ENCODE assay signal across 16 cellular contexts in the genomic region with DNA sequence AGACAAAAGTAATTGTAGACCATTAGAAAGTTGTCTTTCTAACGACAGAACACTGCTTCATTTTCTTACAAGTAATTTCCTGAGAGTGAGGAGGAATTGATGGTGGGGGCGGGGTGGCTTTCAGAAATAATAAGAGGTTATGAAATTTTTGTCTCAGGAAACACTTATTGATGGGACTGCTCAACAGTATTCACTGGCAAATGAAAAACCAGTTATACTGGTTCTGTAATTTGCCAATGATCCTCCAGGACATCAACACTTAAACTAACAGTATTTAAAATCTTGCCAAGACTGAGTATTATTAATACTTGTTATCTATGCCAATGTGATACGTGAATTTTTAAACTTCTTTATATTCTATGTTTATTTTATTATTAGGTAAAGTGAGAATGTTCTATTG. TPM values are rescaled to one million over a fixed set of nuclear protein-coding genes. Genes with fewer than 3 reads are reported as not detected.
DNase-seq lines count a peak whose midpoint lies in the region.
"Had no signal": no experiment of that assay in that cellular context is flagged by ENCODE, and none has a peak within 500 bp of the region (broad histone marks: within the 10 kb centered on the region; RNA-seq: fewer than 3 reads in every experiment).

No MANE protein-coding gene starts in this region.

- no peaks in the 10 kb centered on the region for H3K79me1 ChIP-seq in mesenchymal stem cell (replicated peaks; ENCODE audit: low read length, poor library complexity, severe bottlenecking)

- no peak overlapping the region for H2BK15ac ChIP-seq in mesenchymal stem cell (ENCODE audit: low read depth, poor library complexity, severe bottlenecking)

- H3K9me3 Mint-ChIP-seq in activated CD4-positive, alpha-beta memory T cell treated with anti-CD3 and anti-CD28 coated beads for 36 hours = no peaks in the 10 kb centered on the region

- H3K27me3 Mint-ChIP-seq in activated CD4-positive, alpha-beta memory T cell treated with anti-CD3 and anti-CD28 coated beads for 36 hours = no peaks in the 10 kb centered on the region
- H3K27me3 Mint-ChIP-seq: CD4-positive, CD25-positive, alpha-beta regulatory T cell had no signal

- H2BK12ac ChIP-seq in mesenchymal stem cell (ENCODE audit: low read length in 2 of 2) = no peak overlapping the region

- H3K4me1 Mint-ChIP-seq in activated CD4-positive, alpha-beta memory T cell treated with anti-CD3 and anti-CD28 coated beads for 36 hours (ENCODE audit: low read depth) = no peaks in the 10 kb centered on the region
- H3K4me1 Mint-ChIP-seq: CD4-positive, CD25-positive, alpha-beta regulatory T cell had no signal

- H2BK120ac ChIP-seq in mesenchymal stem cell (ENCODE audit: low read depth, low read length) = no peak overlapping the region

- no peak overlapping the region for H3K18ac ChIP-seq in mesenchymal stem cell (ENCODE audit: low read depth in 1 of 2, low read length in 2 of 2)

- H3K4me2 ChIP-seq in mesenchymal stem cell (ENCODE audit: low read length, poor library complexity, severe bottlenecking) = no peak overlapping the region
- H3K4me2 ChIP-seq: BLaER1 treated with 17β-estradiol and CSF1 and Interleukin-3, amounts not matched to agents 10 nM and 100 nM had no signal

- H3K9ac ChIP-seq in mesenchymal stem cell (ENCODE audit: low read length) = no peak overlapping the region
- H3K9ac ChIP-seq: BLaER1 treated with 17β-estradiol and CSF1 and Interleukin-3, amounts not matched to agents 10 nM and 100 nM had no signal

- no peak overlapping the region for H3K4ac ChIP-seq in mesenchymal stem cell (ENCODE audit: low read depth in 1 of 2, low read length in 2 of 2)

- H2AK5ac ChIP-seq in mesenchymal stem cell (ENCODE audit: low read length, severe bottlenecking) = no peak overlapping the region

- CTCF ChIA-PET in activated CD4-positive, alpha-beta memory T cell treated with anti-CD3 and anti-CD28 coated beads for 36 hours (lab: Charles Lee) = no interaction called here

- no peak overlapping the region for H2AFZ ChIP-seq in mesenchymal stem cell (ENCODE audit: low read depth, low read length)

- no peak overlapping the region for H2BK5ac ChIP-seq in mesenchymal stem cell (ENCODE audit: low read depth, low read length, poor library complexity, severe bottlenecking)

- H3K4me1 ChIP-seq in mesenchymal stem cell (ENCODE audit: control insufficient read depth, insufficient read depth, low read depth, low read length) = no peaks in the 10 kb centered on the region
- H3K4me1 ChIP-seq: BLaER1 treated with 17β-estradiol and CSF1 and Interleukin-3, amounts not matched to agents 10 nM and 100 nM; HAP-1 had no signal

- no peaks in the 10 kb centered on the region for H3K36me3 ChIP-seq in mesenchymal stem cell (ENCODE audit: control insufficient read depth in 1 of 2, insufficient read depth in 2 of 2, low read depth in 1 of 2, low read length in 2 of 2)
- H3K36me3 ChIP-seq: BLaER1 treated with 17β-estradiol and CSF1 and Interleukin-3, amounts not matched to agents 10 nM and 100 nM; HAP-1 had no signal

- intact Hi-C loops in activated CD4-positive, alpha-beta memory T cell treated with anti-CD3 and anti-CD28 coated beads for 36 hours (cut with micrococcal nuclease) = no loop called here

- WGBS in mesenchymal stem cell = 32% methylated on average over 2 of the region's 3 CpGs

- H3K27me3 ChIP-seq in mesenchymal stem cell (ENCODE audit: control insufficient read depth in 1 of 2, insufficient read depth in 1 of 2, low read length in 2 of 2) = no peaks in the 10 kb centered on the region
- H3K27me3 ChIP-seq: BLaER1 treated with 17β-estradiol and CSF1 and Interleukin-3, amounts not matched to agents 10 nM and 100 nM had no signal

- peak; percentile 31 for DNase-seq in NCI-H510A treated with DMSO at 0.1 percent for 48 hours (lab: John Stamatoyannopoulos, UW)
- DNase-seq in NCI-H510A (lab: John Stamatoyannopoulos, UW) = no peak
- peak; percentile 33 for DNase-seq in NCI-H1105 treated with DMSO at 0.1 percent for 48 hours (lab: John Stamatoyannopoulos, UW)
- peak; percentile 26 for DNase-seq in NCI-H748 treated with DMSO at 0.1 percent for 48 hours (lab: John Stamatoyannopoulos, UW)
- DNase-seq in mucosa of gallbladder (ENCODE audit: low spot score) = peak; percentile 28
- DNase-seq in mesenchymal stem cell = no peak
- DNase-seq in SKM-1 treated with dmso at 0.1 percent for 144 hours (lab: John Stamatoyannopoulos, UW; ENCODE audit: unreplicated experiment) = no peak
- no peak for DNase-seq in activated CD4-positive, alpha-beta memory T cell treated with anti-CD3 and anti-CD28 coated beads for 36 hours
- DNase-seq: ACHN; CD4-positive, CD25-positive, alpha-beta regulatory T cell; DND-41; GDM1 had no signal

- no peaks in the 10 kb centered on the region for H3K36me3 Mint-ChIP-seq in activated CD4-positive, alpha-beta memory T cell treated with anti-CD3 and anti-CD28 coated beads for 36 hours
- H3K36me3 Mint-ChIP-seq: CD4-positive, CD25-positive, alpha-beta regulatory T cell had no signal

- H4K91ac ChIP-seq in mesenchymal stem cell (ENCODE audit: low read length) = no peak overlapping the region

- H3K9me3 ChIP-seq in mesenchymal stem cell (ENCODE audit: control insufficient read depth, low read length) = peaks cover 23% of the 10 kb centered on the region
- H3K9me3 ChIP-seq: BLaER1 treated with 17β-estradiol and CSF1 and Interleukin-3, amounts not matched to agents 10 nM and 100 nM; HAP-1 had no signal

- no peak overlapping the region for H3K14ac ChIP-seq in mesenchymal stem cell (ENCODE audit: low read length in 2 of 2)

- H3K27ac ChIP-seq in mesenchymal stem cell (ENCODE audit: low read length, poor library complexity, severe bottlenecking) = no peak overlapping the region
- H3K27ac ChIP-seq: BLaER1 treated with 17β-estradiol and CSF1 and Interleukin-3, amounts not matched to agents 10 nM and 100 nM had no signal

- no peak overlapping the region for H3K27ac Mint-ChIP-seq in activated CD4-positive, alpha-beta memory T cell treated with anti-CD3 and anti-CD28 coated beads for 36 hours
- H3K27ac Mint-ChIP-seq: CD4-positive, CD25-positive, alpha-beta regulatory T cell had no signal

- no peak overlapping the region for H4K8ac ChIP-seq in mesenchymal stem cell (ENCODE audit: low read length)

- no peak overlapping the region for H3K4me3 ChIP-seq in mesenchymal stem cell (ENCODE audit: insufficient read depth in 1 of 2, low read depth in 1 of 2, low read length in 2 of 2)
- H3K4me3 ChIP-seq: BLaER1 treated with 17β-estradiol and CSF1 and Interleukin-3, amounts not matched to agents 10 nM and 100 nM; HAP-1 had no signal

- H3K23ac ChIP-seq in mesenchymal stem cell (ENCODE audit: low read length in 2 of 2) = no peak overlapping the region

- POLR2A ChIA-PET in activated CD4-positive, alpha-beta memory T cell treated with anti-CD3 and anti-CD28 coated beads for 36 hours (lab: Charles Lee) = no interaction called here

- no peak overlapping the region for H3K4me3 Mint-ChIP-seq in activated CD4-positive, alpha-beta memory T cell treated with anti-CD3 and anti-CD28 coated beads for 36 hours
- H3K4me3 Mint-ChIP-seq: CD4-positive, CD25-positive, alpha-beta regulatory T cell had no signal

RNA-seq across cellular contexts. Expression of a gene that starts 41.8 kb away (rescaled TPM):
- 0.49 TPM for total RNA-seq in mucosa of gallbladder
- polyA plus RNA-seq in mesenchymal stem cell (2013, experiment 1 of 2) = not detected
- not detected for polyA plus RNA-seq in mesenchymal stem cell (2013, experiment 2 of 2)
- total RNA-seq in activated CD4-positive, alpha-beta memory T cell treated with anti-CD3 and anti-CD28 coated beads for 36 hours = not detected
- total RNA-seq: A172; CD4-positive, CD25-positive, alpha-beta regulatory T cell; HepG2 had no signal
- polyA plus RNA-seq: CD4-positive, CD25-positive, alpha-beta regulatory T cell had no signal

Comparison
In these comparisons a context has a peak if more than half of its experiments do, and no peak if none do; other contexts are left out.
1. DNase-seq: peak in NCI-H510A treated with DMSO at 0.1 percent for 48 hours (single experiment), NCI-H1105 treated with DMSO at 0.1 percent for 48 hours (single experiment), NCI-H748 treated with DMSO at 0.1 percent for 48 hours (single experiment) and mucosa of gallbladder (single experiment); none in NCI-H510A (single experiment), mesenchymal stem cell (single experiment), SKM-1 treated with dmso at 0.1 percent for 144 hours (single experiment) and activated CD4-positive, alpha-beta memory T cell treated with anti-CD3 and anti-CD28 coated beads for 36 hours (single experiment).